Comparison of ENCODE assay signal across 8 cellular contexts in genomic region chr12:57549203-57549908, GRCh38. TPM values are rescaled to one million over a fixed set of nuclear protein-coding genes. Genes with fewer than 3 reads are reported as not detected.
DNase-seq lines count a peak whose midpoint lies in the region; FAIRE-seq and TF ChIP-seq lines count a peak whose summit lies in the region.

No MANE protein-coding gene starts in this region.

- H3K9me3 ChIP-seq in Karpas-422 (ENCODE audit: low read length) (no peaks in the 10 kb centered on the region), duodenal mucosa (ENCODE audit: control insufficient read depth in 1 of 2, low read length in 2 of 2) (no peaks in the 10 kb centered on the region), neural progenitor cell (ENCODE audit: low read depth) (no peaks in the 10 kb centered on the region)

- peaks cover 45% of the 10 kb centered on the region for H3F3A ChIP-seq in neural progenitor cell (ENCODE audit: low read depth)

- no peak for TF ChIP-seq CTCF in AG09309 (IDR thresholded peaks at IDR 0.05; ENCODE audit: control insufficient read depth, insufficient read depth, low read depth, low read length, missing control alignments)
- no peak for TF ChIP-seq CTCF in neural progenitor cell (IDR thresholded peaks at IDR 0.05)

- H3K9ac ChIP-seq in Karpas-422 (ENCODE audit: low read length) (peak overlapping the region; percentile 85), duodenal mucosa (ENCODE audit: low read depth in 1 of 2, low read length in 2 of 2) (no peak overlapping the region), neural progenitor cell (no peak overlapping the region)

- H3K4me2 ChIP-seq in Karpas-422 (ENCODE audit: low read depth, low read length, poor library complexity, severe bottlenecking): peak overlapping the region; percentile 97
- peak overlapping the region; percentile 90 for H3K4me2 ChIP-seq in neural progenitor cell

- peaks cover 4% of the 10 kb centered on the region; the same call in 1 of the 2 replicates for H4K20me1 ChIP-seq in Karpas-422 (ENCODE audit: insufficient read depth, low read depth, low read length)
- H4K20me1 ChIP-seq in neural progenitor cell (ENCODE audit: low read depth): peaks cover 49% of the 10 kb centered on the region

- H2AFZ ChIP-seq in Karpas-422 (ENCODE audit: low read length): peak overlapping the region; percentile 44; the same call in 1 of the 2 replicates
- peak overlapping the region; percentile 91 for H2AFZ ChIP-seq in neural progenitor cell (replicated peaks)

- H3K4me1 Mint-ChIP-seq in neural progenitor cell: peaks cover 60% of the 10 kb centered on the region

- no peaks in the 10 kb centered on the region for H3K27me3 ChIP-seq in Karpas-422 (ENCODE audit: low read length)
- peaks cover 29 to 35% of the 10 kb centered on the region in 2 donors for H3K27me3 ChIP-seq in duodenal mucosa (ENCODE audit: control insufficient read depth in 1 of 2, insufficient read depth in 2 of 2, low read length in 2 of 2)
- peaks cover 24% of the 10 kb centered on the region for H3K27me3 ChIP-seq in neural progenitor cell

- H3K4me3 ChIP-seq in AG09309 (ENCODE audit: control insufficient read depth, low read depth, low read length): peak overlapping the region; percentile 59
- peak overlapping the region; percentile 90 for H3K4me3 ChIP-seq in Karpas-422 (ENCODE audit: low read length)
- peak overlapping the region; percentile 48 to 53 for H3K4me3 ChIP-seq in duodenal mucosa (ENCODE audit: low read depth in 1 of 2, low read length in 2 of 2)
- peak overlapping the region; percentile 79 for H3K4me3 ChIP-seq in neural progenitor cell

- H3K79me2 ChIP-seq in Karpas-422 (ENCODE audit: low read length): peaks cover 74% of the 10 kb centered on the region
- peaks cover 52% of the 10 kb centered on the region for H3K79me2 ChIP-seq in neural progenitor cell (ENCODE audit: low read depth)

- H3K4me1 ChIP-seq in Karpas-422 (ENCODE audit: low read length) (peaks cover 82% of the 10 kb centered on the region), duodenal mucosa (ENCODE audit: control insufficient read depth in 1 of 2, insufficient read depth in 2 of 2, low read length in 2 of 2) (peaks cover 18 to 22% of the 10 kb centered on the region in 2 donors), neural progenitor cell (peaks cover 41% of the 10 kb centered on the region)

- H3K27ac ChIP-seq in Karpas-422 (ENCODE audit: low read length) (peak overlapping the region; percentile 65), duodenal mucosa (ENCODE audit: low read depth, low read length) (no peak overlapping the region), neural progenitor cell (no peak overlapping the region)

- H3K9me2 ChIP-seq in Karpas-422 (replicated peaks; ENCODE audit: insufficient read depth, low read length): no peaks in the 10 kb centered on the region

- no peaks in the 10 kb centered on the region for H3K9me3 Mint-ChIP-seq in neural progenitor cell

- no peak for FAIRE-seq in urothelium cell line (lab: Jason Lieb, UNC)

- H3K27me3 Mint-ChIP-seq in neural progenitor cell (ENCODE audit: insufficient read depth, low read depth): peaks cover 35% of the 10 kb centered on the region

- H3K36me3 Mint-ChIP-seq in neural progenitor cell: no peaks in the 10 kb centered on the region

- H3K4me3 Mint-ChIP-seq in neural progenitor cell: peak overlapping the region; percentile 87

- no peaks in the 10 kb centered on the region for H3K36me3 ChIP-seq in Karpas-422 (ENCODE audit: insufficient read depth, low read length)
- H3K36me3 ChIP-seq in duodenal mucosa (ENCODE audit: control insufficient read depth in 1 of 2, insufficient read depth in 2 of 2, low read length in 2 of 2): no peaks in the 10 kb centered on the region
- no peaks in the 10 kb centered on the region for H3K36me3 ChIP-seq in neural progenitor cell

- no peak overlapping the region for H3K27ac Mint-ChIP-seq in neural progenitor cell

- DNase-seq in AG09309 (ENCODE audit: low read depth) (no peak), Karpas-422 (no peak), neural progenitor cell (ENCODE audit: low spot score) (no peak), urothelium cell line (ENCODE audit: low spot score) (no peak), occipital lobe (lab: John Stamatoyannopoulos, UW) (no peak), NCI-H345 treated with DMSO at 0.1 percent for 48 hours (lab: John Stamatoyannopoulos, UW; ENCODE audit: unreplicated experiment) (no peak), SIG-M5 (lab: John Stamatoyannopoulos, UW) (no peak)

RNA-seq across cellular contexts. Expression of gene KIF5A, which starts 0.5 kb away (rescaled TPM):
- 21.5 and 24.0 TPM in 2 replicates for total RNA-seq in Karpas-422 (2014; rRNA removed; shearing (Covaris generic); ENCODE audit: low replicate concordance)
- total RNA-seq in neural progenitor cell (ENCODE audit: low replicate concordance): 7.9 and 8.6 TPM in 2 replicates
- total RNA-seq in occipital lobe: 50.2 TPM

RNA-seq across cellular contexts. Expression of gene DCTN2, which starts 2.4 kb away (rescaled TPM):
- total RNA-seq in Karpas-422 (2014; rRNA removed; shearing (Covaris generic); ENCODE audit: low replicate concordance): 77.9 and 123 TPM in 2 replicates
- 147 and 192 TPM in 2 replicates for total RNA-seq in neural progenitor cell (ENCODE audit: low replicate concordance)
- total RNA-seq in occipital lobe: 103 TPM

RNA-seq across cellular contexts. Expression of gene MBD6, which starts 26.7 kb away (rescaled TPM):
- 23.5 and 32.4 TPM in 2 replicates for total RNA-seq in Karpas-422 (2014; rRNA removed; shearing (Covaris generic); ENCODE audit: low replicate concordance)
- total RNA-seq in neural progenitor cell (ENCODE audit: low replicate concordance) (3.6 and 5.4 TPM in 2 replicates), occipital lobe (2.0 TPM)

RNA-seq across cellular contexts. Expression of gene DDIT3, which starts 29.0 kb away (rescaled TPM):
- total RNA-seq in Karpas-422 (2014; rRNA removed; shearing (Covaris generic); ENCODE audit: low replicate concordance): 54.3 and 73.3 TPM in 2 replicates
- total RNA-seq in neural progenitor cell (ENCODE audit: low replicate concordance) (2.3 and 4.3 TPM in 2 replicates), occipital lobe (5.3 TPM)

RNA-seq across cellular contexts. Expression of gene PIP4K2C, which starts 41.6 kb away (rescaled TPM):
- 9.3 and 23.9 TPM in 2 replicates for total RNA-seq in Karpas-422 (2014; rRNA removed; shearing (Covaris generic); ENCODE audit: low replicate concordance)
- total RNA-seq in neural progenitor cell (ENCODE audit: low replicate concordance) (15.5 and 23.4 TPM in 2 replicates), occipital lobe (13.6 TPM)
